ENCODE assay signal across 14 cellular contexts in genomic region chr10:65861249-65861648, GRCh38.
A peak's percentile ranks its signal among the peaks of the same experiment; 100 is the strongest.
DNase-seq lines count a peak whose midpoint lies in the region; ATAC-seq and TF ChIP-seq lines count a peak whose summit lies in the region.
"Had no signal": no experiment of that assay in that cellular context is flagged by ENCODE, and none has a peak within 500 bp of the region (broad histone marks: within the 10 kb centered on the region; RNA-seq: fewer than 3 reads in every experiment).

No MANE protein-coding gene starts in this region.

- H3K36me3 ChIP-seq in HCT116 (ENCODE audit: control insufficient read depth in 1 of 2, insufficient read depth in 2 of 2, low read length in 2 of 2) = no peaks in the 10 kb centered on the region
- H3K36me3 ChIP-seq: esophagus muscularis mucosa, left ventricle myocardium inferior had no signal

- no TSS peak for BruUV-seq in HCT116 (replicated peaks; lab: Mats Ljungman, UMichigan)

- H3K27ac ChIP-seq in HCT116 (ENCODE audit: low read depth, low read length) = no peak overlapping the region
- H3K27ac ChIP-seq: esophagus muscularis mucosa, left ventricle myocardium inferior, psoas muscle, SK-N-MC had no signal

- RAD21 ChIA-PET in HCT116 (lab: Charles Lee; ENCODE audit: low non-redundant PET in 1 of 2, low total read pairs in 2 of 2, uncharacterized antibody in 2 of 2, unreplicated experiment in 2 of 2) = no interaction called here

- no peaks in the 10 kb centered on the region for H3K9me3 ChIP-seq in HCT116 (ENCODE audit: control insufficient read depth in 1 of 2, insufficient read depth in 1 of 2, low read depth in 1 of 2, low read length in 2 of 2)
- H3K9me3 ChIP-seq: esophagus muscularis mucosa, left ventricle myocardium inferior, psoas muscle had no signal

- H3K4me3 ChIP-seq in HCT116 (replicated peaks in 1 of 2; ENCODE audit: low read depth in 1 of 2, low read length in 2 of 2) (no peak overlapping the region), epithelial cell of esophagus (ENCODE audit: low read length) (no peak overlapping the region)
- H3K4me3 ChIP-seq: esophagus muscularis mucosa, K562, left ventricle myocardium inferior, psoas muscle, SK-N-MC had no signal

- H3K9me2 ChIP-seq in HCT116 (ENCODE audit: insufficient read depth) = no peaks in the 10 kb centered on the region

- TF ChIP-seq CTCF in HCT116 (IDR thresholded peaks at IDR 0.05 in 2 of 3, conservative IDR thresholded peaks at IDR 0.05 in 1 of 3; ENCODE audit: borderline replicate concordance in 1 of 3, insufficient read depth in 1 of 3, low read depth in 2 of 3, low read length in 2 of 3) (no peak), epithelial cell of esophagus (IDR thresholded peaks at IDR 0.05; ENCODE audit: insufficient read depth, low read depth, low read length, missing control alignments) (no peak)

- DNase-seq in ELF-1 (ENCODE audit: low read depth, low spot score) = peak; percentile 1
- peak; percentile 28 for DNase-seq in HCT116 (ENCODE audit: low read depth, low spot score)
- DNase-seq in epithelial cell of esophagus (ENCODE audit: low read depth) = peak; percentile 82
- DNase-seq in NCI-H510A (lab: John Stamatoyannopoulos, UW) = no peak
- DNase-seq in NCI-H446 treated with DMSO at 0.1 percent for 48 hours (lab: John Stamatoyannopoulos, UW) = no peak
- DNase-seq: left ventricle myocardium inferior, NCI-H2171 treated with DMSO at 0.1 percent for 48 hours, psoas muscle had no signal

- H3K9ac ChIP-seq in HCT116 (ENCODE audit: low read length) = no peak overlapping the region

- POLR2A ChIA-PET in HCT116 (lab: Charles Lee) = no interaction called here

- no peak for TF ChIP-seq POLR2A in HCT116 (IDR thresholded peaks at IDR 0.05; ENCODE audit: borderline replicate concordance, extremely low read depth, insufficient read depth, insufficient read length)

- TF ChIP-seq RAD21 in HCT116 (IDR thresholded peaks at IDR 0.05; ENCODE audit: low read depth) = no peak

- peaks cover 3 to 10% of the 10 kb centered on the region in 2 experiments; a peak in 2 of 4 replicates for H3K4me1 ChIP-seq in HCT116 (ENCODE audit: control insufficient read depth in 1 of 2, insufficient read depth in 2 of 2, low read length in 2 of 2)
- H3K4me1 ChIP-seq: esophagus muscularis mucosa, left ventricle myocardium inferior, psoas muscle had no signal

- H2AFZ ChIP-seq in HCT116 (ENCODE audit: low read depth, low read length, poor library complexity, severe bottlenecking) = no peak overlapping the region

- H3K27me3 ChIP-seq in HCT116 (ENCODE audit: insufficient read depth, low read length) = no peaks in the 10 kb centered on the region
- H3K27me3 ChIP-seq: esophagus muscularis mucosa had no signal

- H4K20me1 ChIP-seq in HCT116 (ENCODE audit: insufficient read depth) = no peaks in the 10 kb centered on the region

- no peaks in the 10 kb centered on the region for H3K79me2 ChIP-seq in HCT116 (ENCODE audit: insufficient read depth, low read length)

- ATAC-seq in HCT116 = peak; percentile 83
- peak; percentile 93 for ATAC-seq in HG03565 (IDR thresholded peaks at IDR 0.05; ENCODE audit: unreplicated experiment)
- ATAC-seq in esophagus mucosa = no peak
- no peak for ATAC-seq in GM19397 (IDR thresholded peaks at IDR 0.05; ENCODE audit: unreplicated experiment)
- ATAC-seq: K562, psoas muscle had no signal

- peak overlapping the region; percentile 15; the same call in 1 of the 2 replicates for H3K4me2 ChIP-seq in HCT116 (ENCODE audit: low read length)

- CTCF ChIA-PET in HCT116 (lab: Charles Lee) = no interaction called here

- intact Hi-C loops in HCT116 (cut with micrococcal nuclease) = no loop called here

TF ChIP-seq in HCT116, 20 proteins besides CTCF, POLR2A, EP300 and RAD21:
- TF ChIP-seq EGR1 (IDR thresholded peaks at IDR 0.05; ENCODE audit: low read depth) (no peak), JUND (IDR thresholded peaks at IDR 0.05) (peak; percentile 56), ELF1 (IDR thresholded peaks at IDR 0.05; ENCODE audit: borderline replicate concordance, low read depth) (no peak), MAX (IDR thresholded peaks at IDR 0.05) (peak; percentile 39), ZBTB33 (IDR thresholded peaks at IDR 0.05; ENCODE audit: extremely low read depth, insufficient replicate concordance, low read length) (no peak), FOSL1 (IDR thresholded peaks at IDR 0.05; ENCODE audit: low read depth) (peak; percentile 66), ZFX (IDR thresholded peaks at IDR 0.05) (no peak), YY1 (IDR thresholded peaks at IDR 0.05; ENCODE audit: extremely low read depth, insufficient replicate concordance, low read depth, low read length) (no peak), CEBPB (IDR thresholded peaks at IDR 0.05; ENCODE audit: low read depth) (0 out of 2 replicates have a peak, but pooled peaks have one; percentile 32), CBX3 (IDR thresholded peaks at IDR 0.05; ENCODE audit: low read depth) (peak; percentile 61; the same call in 1 of the 2 replicates), SP1 (IDR thresholded peaks at IDR 0.05; ENCODE audit: low read depth) (peak; percentile 54)

Comparison
In these comparisons a context has a peak if more than half of its experiments do, and no peak if none do; other contexts are left out.
1. DNase-seq: peak in ELF-1 (single experiment), HCT116 (single experiment) and epithelial cell of esophagus (single experiment); none in NCI-H510A (single experiment) and NCI-H446 treated with DMSO at 0.1 percent for 48 hours (single experiment).
2. ATAC-seq: peak in HCT116 (single experiment) and HG03565 (single experiment); none in esophagus mucosa (single experiment) and GM19397 (single experiment).